Comparison of ENCODE assay signal across 14 cellular contexts in genomic region chr16:88282221-88283041, GRCh38.
DNase-seq lines count a peak whose midpoint lies in the region; ATAC-seq and TF ChIP-seq lines count a peak whose summit lies in the region.
"Had no signal": no experiment of that assay in that cellular context is flagged by ENCODE, and none has a peak within 500 bp of the region (broad histone marks: within the 10 kb centered on the region; RNA-seq: fewer than 3 reads in every experiment).

No MANE protein-coding gene starts in this region.

- H3K27me3 Mint-ChIP-seq in natural killer cell treated with Interleukin-12 subunit alpha and Interleukin-12 subunit beta and Interleukin-15 and Interleukin-18, amount 100 ng/mL, for 72 hours: no peaks in the 10 kb centered on the region
- H3K27me3 Mint-ChIP-seq in natural killer cell (ENCODE audit: low read depth in 2 of 2): no peaks in the 10 kb centered on the region

- DNase-seq in natural killer cell treated with Interleukin-12 subunit alpha and Interleukin-12 subunit beta and Interleukin-15 and Interleukin-18, amount 100 ng/mL, for 72 hours (ENCODE audit: low spot score): peak; percentile 54
- DNase-seq in natural killer cell (no peak), WERI-Rb-1 (peak; percentile 82), left ventricle myocardium superior (peak; percentile 16), aorta (no peak), NCI-H1048 (lab: John Stamatoyannopoulos, UW) (no peak), RKO (ENCODE audit: low spot score) (no peak)
- DNase-seq: adrenal gland; AML-193; dorsolateral prefrontal cortex; mesendoderm; stimulated activated CD4-positive, alpha-beta T cell treated with anti-CD3 and anti-CD28 coated beads, Interleukin-2, amount 100 ng/mL, for 48 hours; stimulated activated naive CD8-positive, alpha-beta T cell treated with anti-CD3 and anti-CD28 coated beads, Interleukin-15, Interleukin-2, amounts not matched to agents 100 U/mL and 50 U/mL, for 24 hours had no signal

- H3K27ac ChIP-seq in WERI-Rb-1 (peak overlapping the region; percentile 66), aorta (ENCODE audit: low read depth in 1 of 2, low read length in 2 of 2) (no peak overlapping the region)
- H3K27ac ChIP-seq: adrenal gland, dorsolateral prefrontal cortex had no signal

- no peak overlapping the region for H3K27ac Mint-ChIP-seq in natural killer cell treated with Interleukin-12 subunit alpha and Interleukin-12 subunit beta and Interleukin-15 and Interleukin-18, amount 100 ng/mL, for 72 hours
- no peak overlapping the region for H3K27ac Mint-ChIP-seq in natural killer cell

- no peak overlapping the region for H3K4me3 Mint-ChIP-seq in natural killer cell treated with Interleukin-12 subunit alpha and Interleukin-12 subunit beta and Interleukin-15 and Interleukin-18, amount 100 ng/mL, for 72 hours
- H3K4me3 Mint-ChIP-seq in natural killer cell: no peak overlapping the region

- no peaks in the 10 kb centered on the region for H3K27me3 ChIP-seq in WERI-Rb-1 (ENCODE audit: insufficient read depth, low read depth, severe bottlenecking)
- H3K27me3 ChIP-seq in aorta (ENCODE audit: control insufficient read depth in 1 of 2, insufficient read depth in 2 of 2, low read length in 1 of 2): no peaks in the 10 kb centered on the region
- H3K27me3 ChIP-seq: adrenal gland had no signal

- peaks cover 7% of the 10 kb centered on the region for H3K36me3 Mint-ChIP-seq in natural killer cell treated with Interleukin-12 subunit alpha and Interleukin-12 subunit beta and Interleukin-15 and Interleukin-18, amount 100 ng/mL, for 72 hours
- H3K36me3 Mint-ChIP-seq in natural killer cell: no peaks in the 10 kb centered on the region

- intact Hi-C loops in natural killer cell (cut with micrococcal nuclease) (no loop called here), left ventricle myocardium superior (cut with micrococcal nuclease) (no loop called here), aorta (cut with DNase I) (no loop called here)

- 68 to 70% methylated on average over 17 of the region's 17 CpGs for WGBS in aorta, 2 donors

- H3K9me3 ChIP-seq in WERI-Rb-1 (ENCODE audit: severe bottlenecking): no peaks in the 10 kb centered on the region
- H3K9me3 ChIP-seq in aorta (ENCODE audit: control insufficient read depth, low read length): peaks cover 3% of the 10 kb centered on the region

- H3K4me3 ChIP-seq in WERI-Rb-1 (ENCODE audit: low read depth, low read length) (peak overlapping the region; percentile 8; the same call in 1 of the 2 replicates), aorta (ENCODE audit: low read length in 2 of 2) (no peak overlapping the region)
- H3K4me3 ChIP-seq: adrenal gland, dorsolateral prefrontal cortex had no signal

- ATAC-seq in natural killer cell treated with Interleukin-12 subunit alpha and Interleukin-12 subunit beta and Interleukin-15 and Interleukin-18, amount 100 ng/mL, for 72 hours: peak in 1 of 2 donors; percentile 17
- ATAC-seq in natural killer cell (no peak), left ventricle myocardium superior (peak; percentile 54), aorta (ENCODE audit: low FRiP score) (peak; percentile 33), GM21526 (IDR thresholded peaks at IDR 0.05; ENCODE audit: low FRiP score, unreplicated experiment) (no peak)
- ATAC-seq: stimulated activated naive CD8-positive, alpha-beta T cell treated with anti-CD3 and anti-CD28 coated beads, Interleukin-15, Interleukin-2, amounts not matched to agents 100 U/mL and 50 U/mL, for 24 hours had no signal

- H3K36me3 ChIP-seq in WERI-Rb-1: no peaks in the 10 kb centered on the region
- H3K36me3 ChIP-seq in aorta (ENCODE audit: control insufficient read depth in 1 of 2, insufficient read depth in 2 of 2, low read length in 1 of 2): no peaks in the 10 kb centered on the region
- H3K36me3 ChIP-seq: adrenal gland had no signal

- H3K4me1 ChIP-seq in aorta (ENCODE audit: control insufficient read depth in 1 of 2, insufficient read depth in 2 of 2, low read length in 2 of 2): no peaks in the 10 kb centered on the region
- H3K4me1 ChIP-seq: adrenal gland had no signal

- TF ChIP-seq CTCF in natural killer cell (IDR thresholded peaks at IDR 0.05): no peak
- no peak for TF ChIP-seq CTCF in WERI-Rb-1 (IDR thresholded peaks at IDR 0.05; ENCODE audit: low read depth, low read length)

- H3K4me1 Mint-ChIP-seq in natural killer cell treated with Interleukin-12 subunit alpha and Interleukin-12 subunit beta and Interleukin-15 and Interleukin-18, amount 100 ng/mL, for 72 hours (ENCODE audit: low read depth in 2 of 2): no peaks in the 10 kb centered on the region
- no peaks in the 10 kb centered on the region for H3K4me1 Mint-ChIP-seq in natural killer cell

- H3K9me3 Mint-ChIP-seq in natural killer cell treated with Interleukin-12 subunit alpha and Interleukin-12 subunit beta and Interleukin-15 and Interleukin-18, amount 100 ng/mL, for 72 hours: peaks cover 4% of the 10 kb centered on the region
- H3K9me3 Mint-ChIP-seq in natural killer cell: peaks cover 0 to 4% of the 10 kb centered on the region in 2 donors

Comparison
In these comparisons a context has a peak if more than half of its experiments do, and no peak if none do; other contexts are left out.
1. DNase-seq: peak in natural killer cell treated with Interleukin-12 subunit alpha and Interleukin-12 subunit beta and Interleukin-15 and Interleukin-18, amount 100 ng/mL, for 72 hours (single experiment), WERI-Rb-1 (single experiment) and left ventricle myocardium superior (single experiment); none in natural killer cell (single experiment), aorta (0 of 2), NCI-H1048 (single experiment) and RKO (single experiment).
2. ATAC-seq: peak in left ventricle myocardium superior (single experiment) and aorta (single experiment); none in natural killer cell (0 of 3) and GM21526 (single experiment).